Comparison of ENCODE assay signal across 9 cellular contexts in genomic region chr1:19009882-19010321, GRCh38. TPM values are rescaled to one million over a fixed set of nuclear protein-coding genes. Genes with fewer than 3 reads are reported as not detected.
A peak's percentile ranks its signal among the peaks of the same experiment; 100 is the strongest.
DNase-seq lines count a peak whose midpoint lies in the region; ATAC-seq and TF ChIP-seq lines count a peak whose summit lies in the region.
"Had no signal": no experiment of that assay in that cellular context is flagged by ENCODE, and none has a peak within 500 bp of the region (broad histone marks: within the 10 kb centered on the region; RNA-seq: fewer than 3 reads in every experiment).

No MANE protein-coding gene starts in this region.

- TF ChIP-seq CTCF in foreskin keratinocyte (conservative IDR thresholded peaks at IDR 0.05), result no peak
- TF ChIP-seq CTCF in left ventricle myocardium inferior (IDR thresholded peaks at IDR 0.05; ENCODE audit: borderline replicate concordance), result no peak

- no peak for DNase-seq in T-helper 2 cell treated with Interferon-gamma antibody and Interleukin-4, amounts not matched to agents 5 μg/mL and 100 μg/mL, for 36 hours (ENCODE audit: low spot score)
- DNase-seq in T-helper 2 cell (no peak), T-helper 17 cell (no peak), foreskin keratinocyte (peak; percentile 81 to 87), left ventricle myocardium inferior (no peak)

- no peak overlapping the region for H3K4me3 ChIP-seq in left ventricle myocardium inferior

- peaks cover 11% of the 10 kb centered on the region for H3K9me3 Mint-ChIP-seq in T-helper 2 cell treated with Interferon-gamma antibody and Interleukin-4, amounts not matched to agents 5 μg/mL and 100 μg/mL, for 36 hours
- H3K9me3 Mint-ChIP-seq in stimulated activated memory B cell treated with anti-CD40 and anti-IgM and Interleukin-4, amounts not matched to agents 10 μg/mL and 1 μg/mL and 100 μg/mL, for 72 hours, result no peaks in the 10 kb centered on the region

- H3K4me1 ChIP-seq in foreskin keratinocyte (peaks cover 21% of the 10 kb centered on the region), left ventricle myocardium inferior (peaks cover 6% of the 10 kb centered on the region)

- H3K9me3 ChIP-seq in T-helper 17 cell (ENCODE audit: control insufficient read depth, low read length, poor library complexity, severe bottlenecking), result no peaks in the 10 kb centered on the region
- no peaks in the 10 kb centered on the region for H3K9me3 ChIP-seq in left ventricle myocardium inferior (replicated peaks)

- no peak overlapping the region for H3K27ac ChIP-seq in foreskin keratinocyte
- H3K27ac ChIP-seq in left ventricle myocardium inferior (replicated peaks), result no peak overlapping the region
- H3K27ac ChIP-seq: 22Rv1 had no signal

- peaks cover 1% of the 10 kb centered on the region for H3K36me3 Mint-ChIP-seq in T-helper 2 cell treated with Interferon-gamma antibody and Interleukin-4, amounts not matched to agents 5 μg/mL and 100 μg/mL, for 36 hours (ENCODE audit: low read depth)
- H3K36me3 Mint-ChIP-seq in T-helper 17 cell (ENCODE audit: low read depth), result peaks cover 2% of the 10 kb centered on the region
- H3K36me3 Mint-ChIP-seq in stimulated activated memory B cell treated with anti-CD40 and anti-IgM and Interleukin-4, amounts not matched to agents 10 μg/mL and 1 μg/mL and 100 μg/mL, for 72 hours, result no peaks in the 10 kb centered on the region

- H3K27ac Mint-ChIP-seq in T-helper 2 cell treated with Interferon-gamma antibody and Interleukin-4, amounts not matched to agents 5 μg/mL and 100 μg/mL, for 36 hours, result peak overlapping the region; percentile 86
- no peak overlapping the region for H3K27ac Mint-ChIP-seq in T-helper 17 cell
- H3K27ac Mint-ChIP-seq in stimulated activated memory B cell treated with anti-CD40 and anti-IgM and Interleukin-4, amounts not matched to agents 10 μg/mL and 1 μg/mL and 100 μg/mL, for 72 hours, result peak overlapping the region; percentile 78

- H3K4me1 Mint-ChIP-seq in T-helper 2 cell treated with Interferon-gamma antibody and Interleukin-4, amounts not matched to agents 5 μg/mL and 100 μg/mL, for 36 hours (ENCODE audit: low read depth), result peaks cover 37% of the 10 kb centered on the region
- H3K4me1 Mint-ChIP-seq in T-helper 17 cell, result peaks cover 22% of the 10 kb centered on the region
- H3K4me1 Mint-ChIP-seq in stimulated activated memory B cell treated with anti-CD40 and anti-IgM and Interleukin-4, amounts not matched to agents 10 μg/mL and 1 μg/mL and 100 μg/mL, for 72 hours, result peaks cover 40% of the 10 kb centered on the region

- no peaks in the 10 kb centered on the region for H3K27me3 Mint-ChIP-seq in T-helper 2 cell treated with Interferon-gamma antibody and Interleukin-4, amounts not matched to agents 5 μg/mL and 100 μg/mL, for 36 hours (ENCODE audit: low read depth)
- H3K27me3 Mint-ChIP-seq in T-helper 17 cell, result peaks cover 16% of the 10 kb centered on the region
- peaks cover 65% of the 10 kb centered on the region for H3K27me3 Mint-ChIP-seq in stimulated activated memory B cell treated with anti-CD40 and anti-IgM and Interleukin-4, amounts not matched to agents 10 μg/mL and 1 μg/mL and 100 μg/mL, for 72 hours

- H3K36me3 ChIP-seq in left ventricle myocardium inferior, result no peaks in the 10 kb centered on the region

- H3K4me3 Mint-ChIP-seq in T-helper 2 cell treated with Interferon-gamma antibody and Interleukin-4, amounts not matched to agents 5 μg/mL and 100 μg/mL, for 36 hours, result no peak overlapping the region
- H3K4me3 Mint-ChIP-seq in T-helper 17 cell, result peak overlapping the region; percentile 67
- no peak overlapping the region for H3K4me3 Mint-ChIP-seq in stimulated activated memory B cell treated with anti-CD40 and anti-IgM and Interleukin-4, amounts not matched to agents 10 μg/mL and 1 μg/mL and 100 μg/mL, for 72 hours

- no peaks in the 10 kb centered on the region for H3K27me3 ChIP-seq in foreskin keratinocyte
- H3K27me3 ChIP-seq in left ventricle myocardium inferior (ENCODE audit: low read depth), result peaks cover 39% of the 10 kb centered on the region

- ATAC-seq in T-helper 17 cell, result no peak
- ATAC-seq in foreskin keratinocyte, result peak; percentile 24
- no peak for ATAC-seq in stimulated activated memory B cell treated with anti-CD40 and anti-IgM and Interleukin-4, amounts not matched to agents 10 μg/mL and 1 μg/mL and 100 μg/mL, for 72 hours
- no peak for ATAC-seq in HG02981 (IDR thresholded peaks at IDR 0.05; ENCODE audit: unreplicated experiment)
- ATAC-seq in HG03342 (IDR thresholded peaks at IDR 0.05; ENCODE audit: unreplicated experiment), result no peak

- intact Hi-C loops in left ventricle myocardium inferior (cut with micrococcal nuclease), result no loop called here

RNA-seq across cellular contexts. Expression of gene IFFO2, which starts 53.4 kb away (rescaled TPM):
- total RNA-seq in T-helper 17 cell (100 to 1,000 TPM in 1 of 2 donors, 10 to 100 TPM in 1; 99.8 to 119 TPM), foreskin keratinocyte (47.5 and 57.3 TPM in 2 replicates), left ventricle myocardium inferior (3.3 TPM)
- polyA plus RNA-seq in foreskin keratinocyte, result 18.3 and 23.6 TPM in 2 replicates

Comparison
In these comparisons a context has a peak if more than half of its experiments do, and no peak if none do; other contexts are left out.
1. DNase-seq: peak in foreskin keratinocyte (2 of 2); none in T-helper 2 cell treated with Interferon-gamma antibody and Interleukin-4, amounts not matched to agents 5 μg/mL and 100 μg/mL, for 36 hours (single experiment), T-helper 2 cell (0 of 5), T-helper 17 cell (0 of 3) and left ventricle myocardium inferior (single experiment).
2. RNA of gene IFFO2, which starts 53.4 kb away (total RNA-seq): 99.8 to 119 TPM in T-helper 17 cell and 47.5 to 57.3 TPM in foreskin keratinocyte; 3.3 TPM in left ventricle myocardium inferior (single experiment); every median in the first group is over 10 times any median in the second.